Comparison of ENCODE assay signal across 8 cellular contexts in the genomic region with DNA sequence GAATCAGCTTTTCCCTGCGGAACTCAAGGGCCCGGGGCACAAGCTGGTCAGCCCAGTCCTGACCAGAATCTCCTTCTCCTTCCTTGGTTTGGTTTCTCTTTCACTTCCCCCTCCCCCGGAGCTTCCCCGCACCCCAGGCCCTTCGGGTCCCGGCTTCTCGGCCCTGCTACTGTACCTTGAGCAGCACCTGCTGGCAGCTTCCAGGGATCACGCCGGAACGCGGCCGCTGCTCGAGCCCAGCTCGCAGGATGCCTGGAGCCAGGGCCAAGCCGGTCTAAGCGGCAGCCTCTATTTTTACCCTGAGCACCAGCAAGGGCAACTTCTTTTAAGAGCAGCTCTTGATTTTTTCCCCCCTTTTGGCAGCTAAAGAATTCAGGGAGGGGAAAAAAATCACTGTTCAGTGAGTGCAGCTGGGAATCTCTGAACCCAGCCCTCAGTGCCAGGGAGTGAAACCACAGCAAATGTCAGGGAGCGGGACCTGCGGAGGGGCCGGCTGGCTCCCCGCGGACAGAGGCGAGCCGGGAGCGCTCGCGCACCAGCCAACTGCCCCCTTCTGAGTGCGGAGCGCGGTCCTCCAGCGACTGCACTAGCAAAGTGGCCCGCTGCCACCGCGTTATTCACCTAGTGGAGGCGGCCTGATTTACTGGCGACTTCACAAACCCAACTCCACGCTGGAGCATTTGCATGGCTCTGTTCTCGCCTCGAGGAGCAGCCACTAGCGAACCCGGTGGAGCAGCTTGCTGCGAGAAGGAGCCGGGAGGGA. TPM values are rescaled to one million over a fixed set of nuclear protein-coding genes. Genes with fewer than 3 reads are reported as not detected.
DNase-seq lines count a peak whose midpoint lies in the region; ATAC-seq and TF ChIP-seq lines count a peak whose summit lies in the region.

No MANE protein-coding gene starts in this region.

- peaks cover 78% of the 10 kb centered on the region for H3K27me3 Mint-ChIP-seq in activated naive CD8-positive, alpha-beta T cell treated with anti-CD3 and anti-CD28 coated beads for 36 hours

- H3K9me3 ChIP-seq in cardiac muscle cell (ENCODE audit: low read depth) (no peaks in the 10 kb centered on the region), ovary (no peaks in the 10 kb centered on the region), upper lobe of left lung (no peaks in the 10 kb centered on the region)

- intact Hi-C loops in ovary (cut with DNase I), result loop anchor here in 1 of 4 donors (10.0 kb wide), 1 partner anchor 1380 kb away; no protein-coding TSS in a partner anchor

- H3K4me1 Mint-ChIP-seq in activated naive CD8-positive, alpha-beta T cell treated with anti-CD3 and anti-CD28 coated beads for 36 hours, result peaks cover 16% of the 10 kb centered on the region

- no peaks in the 10 kb centered on the region for H3K9me3 Mint-ChIP-seq in activated naive CD8-positive, alpha-beta T cell treated with anti-CD3 and anti-CD28 coated beads for 36 hours

- H3K36me3 ChIP-seq in cardiac muscle cell, result no peaks in the 10 kb centered on the region
- no peaks in the 10 kb centered on the region for H3K36me3 ChIP-seq in ovary
- H3K36me3 ChIP-seq in upper lobe of left lung, result no peaks in the 10 kb centered on the region

- H3K27ac ChIP-seq in cardiac muscle cell, result peak overlapping the region; percentile 65
- H3K27ac ChIP-seq in ovary, result peak overlapping the region; percentile 31 to 84
- peak overlapping the region; percentile 35 to 83 (median 70) for H3K27ac ChIP-seq in upper lobe of left lung

- peak overlapping the region; percentile 69 for H3K4me3 Mint-ChIP-seq in activated naive CD8-positive, alpha-beta T cell treated with anti-CD3 and anti-CD28 coated beads for 36 hours

- peaks cover 45% of the 10 kb centered on the region for H3K4me1 ChIP-seq in cardiac muscle cell (ENCODE audit: low read depth)
- peaks cover 3% of the 10 kb centered on the region for H3K4me1 ChIP-seq in ovary (ENCODE audit: insufficient read depth)
- peaks cover 8 to 14% (median 10%) of the 10 kb centered on the region in 4 donors for H3K4me1 ChIP-seq in upper lobe of left lung

- no peak overlapping the region for H3K27ac Mint-ChIP-seq in activated naive CD8-positive, alpha-beta T cell treated with anti-CD3 and anti-CD28 coated beads for 36 hours

- TF ChIP-seq CTCF in cardiac muscle cell (IDR thresholded peaks at IDR 0.05; ENCODE audit: low read depth, low read length), result peak; percentile 78
- TF ChIP-seq CTCF in ovary (IDR thresholded peaks at IDR 0.05), result peak; percentile 28 to 56 (median 46)
- peak; percentile 53 to 81 (median 60) for TF ChIP-seq CTCF in upper lobe of left lung (IDR thresholded peaks at IDR 0.05)

- no peak for TF ChIP-seq EP300 in ovary (IDR thresholded peaks at IDR 0.05)
- no peak for TF ChIP-seq EP300 in upper lobe of left lung (IDR thresholded peaks at IDR 0.05)

- TF ChIP-seq POLR2A in ovary (IDR thresholded peaks at IDR 0.05) (no peak), upper lobe of left lung (IDR thresholded peaks at IDR 0.05) (no peak)

- 1% methylated on average over 42 of the region's 42 CpGs for WGBS in ovary, 3 donors
- WGBS in upper lobe of left lung, 2 donors, result 2 to 4% methylated on average over 28 to 42 of the region's 42 CpGs

- no peaks in the 10 kb centered on the region for H3K36me3 Mint-ChIP-seq in activated naive CD8-positive, alpha-beta T cell treated with anti-CD3 and anti-CD28 coated beads for 36 hours

- H3K27me3 ChIP-seq in cardiac muscle cell, result no peaks in the 10 kb centered on the region
- H3K27me3 ChIP-seq in ovary, result no peaks in the 10 kb centered on the region
- H3K27me3 ChIP-seq in upper lobe of left lung, result no peaks in the 10 kb centered on the region

- ATAC-seq in GM19468 (IDR thresholded peaks at IDR 0.05; ENCODE audit: extremely low read depth, unreplicated experiment), result peak; percentile 96
- peak; percentile 81 for ATAC-seq in HG03575 (IDR thresholded peaks at IDR 0.05; ENCODE audit: extremely low read depth, insufficient number of reproducible peaks, low FRiP score, unreplicated experiment)
- peak; percentile 93 to 95 for ATAC-seq in upper lobe of left lung (ENCODE audit: low FRiP score in 2 of 2)

- H3K4me3 ChIP-seq in cardiac muscle cell (peak overlapping the region; percentile 19), ovary (peak overlapping the region; percentile 58), upper lobe of left lung (peak overlapping the region; percentile 8 to 58 (median 48))

- DNase-seq in DMS153 (lab: John Stamatoyannopoulos, UW), result peak; percentile 87
- peak; percentile 95 for DNase-seq in RPMI7951 (ENCODE audit: low read depth)
- peak; percentile 68 for DNase-seq in activated naive CD8-positive, alpha-beta T cell treated with anti-CD3 and anti-CD28 coated beads for 36 hours
- DNase-seq in cardiac muscle cell (ENCODE audit: low read depth in 1 of 2, low spot score in 1 of 2), result peak; percentile 94 to 95
- peak; percentile 81 to 91 (median 86) for DNase-seq in ovary
- peak; percentile 94 to 96 for DNase-seq in upper lobe of left lung

RNA-seq across cellular contexts. Expression of a gene that starts 2.4 kb away (rescaled TPM):
- 23.0 and 26.4 TPM in 2 replicates for total RNA-seq in RPMI7951 (2014; rRNA removed; shearing (Covaris generic))
- total RNA-seq in activated naive CD8-positive, alpha-beta T cell treated with anti-CD3 and anti-CD28 coated beads for 36 hours, result not detected
- 3.0 and 5.7 TPM in 2 replicates for total RNA-seq in cardiac muscle cell
- 4.8 and 8.2 TPM in 2 replicates for polyA plus RNA-seq in cardiac muscle cell
- 10 to 100 TPM in 2 of 7 donors, 1 to 10 TPM in 5; 2.1 to 18.0 (median 7.3) TPM for total RNA-seq in ovary
- 1 to 10 TPM; 3.4 to 5.8 TPM for polyA plus RNA-seq in ovary
- 10 to 100 TPM in 4 of 6 donors, 1 to 10 TPM in 2; 2.1 to 76.5 (median 42.4) TPM for total RNA-seq in upper lobe of left lung

Comparison
In these comparisons a context has a peak if more than half of its experiments do, and no peak if none do; other contexts are left out.
1. Peak in every context shown above with its lines: DNase-seq, ATAC-seq, H3K4me3 ChIP-seq and H3K27ac ChIP-seq.